1 cellular context compared by ENCODE assay signal in genomic region chr11:123577081-123577598, GRCh38.
TF ChIP-seq lines count a peak whose summit lies in the region.

No MANE protein-coding gene starts in this region.

TF ChIP-seq in A549, 52 proteins besides CTCF, POLR2A, EP300 and RAD21 (continued from another document):
- 0 out of 2 replicates have a peak, but pooled peaks have one; percentile 39 for TF ChIP-seq MYC (IDR thresholded peaks at IDR 0.05; ENCODE audit: borderline replicate concordance, low read length)
- TF ChIP-seq SMC3 (IDR thresholded peaks at IDR 0.05) = peak; percentile 60
- TF ChIP-seq E2F6 (IDR thresholded peaks at IDR 0.05; ENCODE audit: borderline replicate concordance, low read depth) = no peak
- TF ChIP-seq HMGXB4 (CRISPR knock-in tag; IDR thresholded peaks at IDR 0.05; ENCODE audit: borderline replicate concordance) = no peak
